In genomic region chr1:214287884-214288283, GRCh38 we compare ENCODE assay signal across 24 cellular contexts.
"Had no signal": no experiment of that assay in that cellular context is flagged by ENCODE, and none has a peak within 500 bp of the region (broad histone marks: within the 10 kb centered on the region; RNA-seq: fewer than 3 reads in every experiment).

No MANE protein-coding gene starts in this region.

- H3K27ac Mint-ChIP-seq: stimulated activated effector memory CD8-positive, alpha-beta T cell treated with anti-CD3 and anti-CD28 coated beads, Interleukin-12 subunit alpha, Interleukin-12 subunit beta, amount 100 ng/mL, for 72 hours; stimulated activated naive CD8-positive, alpha-beta T cell treated with anti-CD3 and anti-CD28 coated beads, Interleukin-15, Interleukin-2, amounts not matched to agents 100 ng/mL and 50 ng/mL, for 24 hours had no signal

- H3K9me3 ChIP-seq: esophagus muscularis mucosa, gastrocnemius medialis, heart right ventricle, prostate gland, right lobe of liver, tibial artery, upper lobe of left lung, uterus had no signal

- H3K4me1 ChIP-seq: parathyroid adenoma, prostate gland, uterus had no signal

- FAIRE-seq: endometrium had no signal

- DNase-seq: cortex of kidney; dorsolateral prefrontal cortex; effector CD8-positive, alpha-beta T cell; gastrocnemius medialis; heart right ventricle; hypothalamus; islet precursor cell; mammary epithelial cell; naive thymus-derived CD4-positive, alpha-beta T cell; occipital lobe; right lobe of liver; stimulated activated CD4-positive, alpha-beta T cell treated with anti-CD3 and anti-CD28 coated beads, Interleukin-4, amount 100 ng/mL, for 1 hour; stimulated activated CD8-positive, alpha-beta memory T cell treated with anti-CD3 and anti-CD28 coated beads, Interleukin-4, amount 100 ng/mL, for 48 hours; tibial artery; upper lobe of left lung; uterus had no signal

- H3K27me3 Mint-ChIP-seq: naive thymus-derived CD4-positive, alpha-beta T cell; stimulated activated naive CD8-positive, alpha-beta T cell treated with anti-CD3 and anti-CD28 coated beads, Interleukin-15, Interleukin-2, amounts not matched to agents 100 ng/mL and 50 ng/mL, for 24 hours had no signal

- H3K27ac ChIP-seq: dorsolateral prefrontal cortex, epithelial cell of prostate, esophagus muscularis mucosa, gastrocnemius medialis, parathyroid adenoma, prostate gland, right lobe of liver, tibial artery, upper lobe of left lung, uterus had no signal

- H3K9me3 Mint-ChIP-seq: stimulated activated effector memory CD8-positive, alpha-beta T cell treated with anti-CD3 and anti-CD28 coated beads, Interleukin-12 subunit alpha, Interleukin-12 subunit beta, amount 100 ng/mL, for 72 hours; stimulated activated naive CD8-positive, alpha-beta T cell treated with anti-CD3 and anti-CD28 coated beads, Interleukin-15, Interleukin-2, amounts not matched to agents 100 ng/mL and 50 ng/mL, for 24 hours had no signal

- ATAC-seq: gastrocnemius medialis; heart right ventricle; left lobe of liver; naive thymus-derived CD4-positive, alpha-beta T cell; right lobe of liver; stimulated activated effector memory CD8-positive, alpha-beta T cell treated with anti-CD3 and anti-CD28 coated beads, Interleukin-12 subunit alpha, Interleukin-12 subunit beta, amount 100 ng/mL, for 72 hours had no signal

- H3K4me3 ChIP-seq: dorsolateral prefrontal cortex, esophagus muscularis mucosa, gastrocnemius medialis, heart right ventricle, prostate gland, right lobe of liver, tibial artery, upper lobe of left lung, uterus had no signal

- H3K4me3 Mint-ChIP-seq: stimulated activated effector memory CD8-positive, alpha-beta T cell treated with anti-CD3 and anti-CD28 coated beads, Interleukin-12 subunit alpha, Interleukin-12 subunit beta, amount 100 ng/mL, for 72 hours; stimulated activated naive CD8-positive, alpha-beta T cell treated with anti-CD3 and anti-CD28 coated beads, Interleukin-15, Interleukin-2, amounts not matched to agents 100 ng/mL and 50 ng/mL, for 24 hours had no signal

- H3K36me3 Mint-ChIP-seq: stimulated activated effector memory CD8-positive, alpha-beta T cell treated with anti-CD3 and anti-CD28 coated beads, Interleukin-12 subunit alpha, Interleukin-12 subunit beta, amount 100 ng/mL, for 72 hours had no signal

- H3K27me3 ChIP-seq: dorsolateral prefrontal cortex, esophagus muscularis mucosa, gastrocnemius medialis, heart right ventricle, right lobe of liver, tibial artery, upper lobe of left lung, uterus had no signal

- H3K36me3 ChIP-seq: esophagus muscularis mucosa, gastrocnemius medialis, prostate gland, right lobe of liver, tibial artery, upper lobe of left lung, uterus had no signal
